Comparison of ENCODE assay signal across 32 cellular contexts in the genomic region with DNA sequence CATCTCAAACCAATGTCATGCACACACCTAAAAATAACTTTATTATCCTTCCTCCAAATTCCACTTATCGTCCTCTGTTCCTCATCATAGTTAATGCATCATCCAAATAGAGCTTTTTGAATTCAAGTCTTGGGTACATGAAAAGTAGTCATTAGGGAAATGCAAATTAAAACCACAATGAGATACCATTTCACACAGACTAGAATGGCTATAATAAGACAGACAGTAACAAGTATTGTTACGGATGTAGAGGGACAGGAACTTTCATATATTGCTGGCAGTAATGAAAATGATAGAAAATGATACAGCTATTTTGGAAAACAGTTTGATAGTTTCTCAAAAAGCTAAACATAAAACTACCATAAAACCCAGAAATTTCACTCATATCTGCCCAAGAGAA. TPM values are rescaled to one million over a fixed set of nuclear protein-coding genes. Genes with fewer than 3 reads are reported as not detected.
"Had no signal": no experiment of that assay in that cellular context is flagged by ENCODE, and none has a peak within 500 bp of the region (broad histone marks: within the 10 kb centered on the region; RNA-seq: fewer than 3 reads in every experiment).

No MANE protein-coding gene starts in this region.

- H3K4me2 ChIP-seq: hepatocyte had no signal

- H3K4me3 ChIP-seq: gastroesophageal sphincter, hepatocyte, ovary, upper lobe of right lung had no signal

- H2AFZ ChIP-seq: hepatocyte had no signal

- ATAC-seq: activated CD4-positive, alpha-beta T cell treated with anti-CD3 and anti-CD28 coated beads for 36 hours; activated CD8-positive, alpha-beta memory T cell treated with anti-CD3 and anti-CD28 coated beads, Interleukin-2, amount 10 ng/mL, durations not matched to agents 7 days and 5 days; activated CD8-positive, alpha-beta T cell treated with anti-CD3 and anti-CD28 coated beads, Interleukin-2, amount 10 ng/mL, durations not matched to agents 7 days and 5 days; activated naive CD8-positive, alpha-beta T cell treated with anti-CD3 and anti-CD28 coated beads, Interleukin-2, amount 50 U/mL, for 24 hours; effector memory CD8-positive, alpha-beta T cell; gastroesophageal sphincter; left cardiac atrium; sciatic nerve; stimulated activated memory B cell treated with anti-CD40 and anti-IgM and Interleukin-4, amounts not matched to agents 10 μg/mL and 1 μg/mL and 100 μg/mL, for 72 hours; stimulated activated naive CD8-positive, alpha-beta T cell treated with anti-CD3 and anti-CD28 coated beads, Interleukin-15, amount 100 ng/mL, for 72 hours; upper lobe of right lung had no signal

- H3K27me3 ChIP-seq: gastroesophageal sphincter, hepatocyte, ovary, upper lobe of right lung had no signal

- H3K79me2 ChIP-seq: hepatocyte had no signal

- H3K27ac ChIP-seq: gastroesophageal sphincter, hepatocyte, ovary, upper lobe of right lung had no signal

- DNase-seq: activated CD4-positive, alpha-beta T cell treated with anti-CD3 and anti-CD28 coated beads for 36 hours; activated CD4-positive, CD25-positive, alpha-beta regulatory T cell; activated CD8-positive, alpha-beta memory T cell treated with anti-CD3 and anti-CD28 coated beads, Interleukin-2, amount 10 ng/mL, durations not matched to agents 7 days and 5 days; activated CD8-positive, alpha-beta T cell treated with anti-CD3 and anti-CD28 coated beads, Interleukin-2, amount 10 ng/mL, durations not matched to agents 7 days and 5 days; activated naive CD8-positive, alpha-beta T cell treated with anti-CD3 and anti-CD28 coated beads, Interleukin-2, amount 50 U/mL, for 24 hours; activated T-cell treated with anti-CD3 and anti-CD28 coated beads, Interleukin-2, amount 50 U/mL, for 48 hours; amygdala; caudate nucleus; cortex of kidney; effector memory CD8-positive, alpha-beta T cell; left cardiac atrium; mammary epithelial cell; naive B cell; nephron progenitor cell; ovary; retina; small intestine; stimulated activated CD4-positive, alpha-beta T cell treated with anti-CD3 and anti-CD28 coated beads, Interleukin-4, amount 100 ng/mL, for 24 hours; stimulated activated CD8-positive, alpha-beta memory T cell treated with anti-CD3 and anti-CD28 coated beads, Interleukin-4, amount 100 ng/mL, for 48 hours; stimulated activated naive CD8-positive, alpha-beta T cell treated with anti-CD3 and anti-CD28 coated beads, Interleukin-15, amount 100 ng/mL, for 72 hours; substantia nigra; upper lobe of right lung had no signal

- H3K36me3 ChIP-seq: gastroesophageal sphincter, ovary, upper lobe of right lung had no signal

- H3K9me3 ChIP-seq: gastroesophageal sphincter, ovary, upper lobe of right lung had no signal

- H3K4me1 ChIP-seq: gastroesophageal sphincter, upper lobe of right lung had no signal

RNA-seq across cellular contexts. Expression of a gene that starts 59.1 kb away (rescaled TPM):
- total RNA-seq: activated CD4-positive, alpha-beta T cell treated with anti-CD3 and anti-CD28 coated beads for 36 hours; activated CD8-positive, alpha-beta memory T cell treated with anti-CD3 and anti-CD28 coated beads, Interleukin-2, amount 10 ng/mL, durations not matched to agents 7 days and 5 days; activated CD8-positive, alpha-beta T cell treated with anti-CD3 and anti-CD28 coated beads, Interleukin-2, amount 10 ng/mL, durations not matched to agents 7 days and 5 days; activated T-helper 2 cell treated with anti-CD3 and anti-CD28 coated beads, Interferon-gamma antibody, Interleukin-2, Interleukin-4, amounts not matched to agents 10 μg/mL and 5 μg/mL and 100 μg/mL, durations not matched to agents 14 hours and 24 hours and 36 hours; chondrocyte; fibroblast of lung; fibroblast of villous mesenchyme; hepatocyte; mammary epithelial cell; progenitor cell of endocrine pancreas had no signal
- polyA plus RNA-seq: hepatocyte, keratinocyte, mammary epithelial cell had no signal
